In genomic region chr4:148376151-148376550, GRCh38 we compare ENCODE assay signal across 2 cellular contexts.
A peak's percentile ranks its signal among the peaks of the same experiment; 100 is the strongest.
TF ChIP-seq lines count a peak whose summit lies in the region.

No MANE protein-coding gene starts in this region.

TF ChIP-seq in SK-N-SH, 30 proteins besides CTCF, POLR2A, EP300 and RAD21 (continued from another document):
- no peak for TF ChIP-seq REST (IDR thresholded peaks at IDR 0.05; ENCODE audit: low read depth, low read length)
- TF ChIP-seq NFIC (IDR thresholded peaks at IDR 0.05; ENCODE audit: borderline replicate concordance): peak; percentile 37; the same call in 1 of the 2 replicates
- no peak for TF ChIP-seq RFX5 (IDR thresholded peaks at IDR 0.05; ENCODE audit: low read length)

TF ChIP-seq in SK-N-SH treated with all-trans-retinoic acid at 6 μM for 48 hours, 23 proteins besides CTCF, POLR2A, EP300 and RAD21 (continued from another document):
- no peak for TF ChIP-seq CSRNP3 (CRISPR knock-in tag; IDR thresholded peaks at IDR 0.05)
- no peak for TF ChIP-seq ZFP3 (CRISPR knock-in tag; IDR thresholded peaks at IDR 0.05)
